ENCODE assay signal across 1 cellular context in genomic region chr1:46422261-46422871, GRCh38.
TF ChIP-seq lines count a peak whose summit lies in the region.

No MANE protein-coding gene starts in this region.

TF ChIP-seq in K562, 482 proteins besides CTCF, POLR2A, EP300 and RAD21 (continued from another document):
- no peak for TF ChIP-seq TFAP4 (CRISPR knock-in tag; IDR thresholded peaks at IDR 0.05; ENCODE audit: borderline replicate concordance)
- no peak for TF ChIP-seq ID3 (CRISPR knock-in tag; IDR thresholded peaks at IDR 0.05)
- no peak for TF ChIP-seq ID3 (tag; IDR thresholded peaks at IDR 0.05)
- no peak for TF ChIP-seq CTBP1 (IDR thresholded peaks at IDR 0.05; ENCODE audit: borderline replicate concordance)
- TF ChIP-seq ZNF668 (CRISPR knock-in tag; IDR thresholded peaks at IDR 0.05): no peak
- TF ChIP-seq CREB3 (tag; conservative IDR thresholded peaks at IDR 0.05; ENCODE audit: low read depth): no peak
- no peak for TF ChIP-seq NRF1 (conservative IDR thresholded peaks at IDR 0.05 in 1 of 2, IDR thresholded peaks at IDR 0.05 in 1 of 2)
- no peak for TF ChIP-seq ZNF217 (CRISPR knock-in tag; IDR thresholded peaks at IDR 0.05)
- TF ChIP-seq CBX8 (IDR thresholded peaks at IDR 0.05; ENCODE audit: borderline replicate concordance, extremely low read depth, low read depth, low read length, poor library complexity, severe bottlenecking): no peak
- no peak for TF ChIP-seq CBX2 (IDR thresholded peaks at IDR 0.05; ENCODE audit: insufficient read depth, low read length, poor library complexity, severe bottlenecking)
